Comparison of ENCODE assay signal across 8 cellular contexts in the genomic region with DNA sequence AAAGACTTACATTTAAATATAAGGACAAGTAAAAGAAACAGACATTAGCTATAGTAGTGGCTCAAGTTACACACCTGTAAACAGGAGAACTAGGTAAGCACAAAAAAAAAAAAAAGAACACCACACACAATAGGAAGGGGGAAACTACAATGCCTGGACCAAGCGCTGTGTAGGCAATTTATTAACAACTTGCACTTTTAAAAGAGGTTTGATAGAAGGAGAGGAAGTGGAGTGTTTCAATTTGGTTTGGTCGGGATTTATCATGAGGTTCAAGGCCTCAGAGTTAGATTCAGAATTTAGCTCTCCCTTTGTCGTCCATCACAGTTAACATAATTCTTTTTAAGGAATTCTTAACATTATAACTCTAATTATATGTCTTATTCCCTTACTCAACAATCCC. TPM values are rescaled to one million over a fixed set of nuclear protein-coding genes. Genes with fewer than 3 reads are reported as not detected.
A peak's percentile ranks its signal among the peaks of the same experiment; 100 is the strongest.
DNase-seq lines count a peak whose midpoint lies in the region; ATAC-seq and TF ChIP-seq lines count a peak whose summit lies in the region.

No MANE protein-coding gene starts in this region.

- CTCF ChIA-PET in CD4-positive, alpha-beta memory T cell (lab: Charles Lee; ENCODE audit: partially characterized antibody), result interaction anchor here (1.1 to 4.2 kb wide), 4 partner anchors 25 to 154 kb away, joined by 3 to 27 read pairs (median 10); partner anchors contain the start of genes BYSL, MED20 and TAF8

- H3K4me2 ChIP-seq in Karpas-422 (ENCODE audit: low read depth, low read length, poor library complexity, severe bottlenecking) (peak overlapping the region; percentile 74), neural cell (ENCODE audit: low read length) (peak overlapping the region; percentile 97)

- peaks cover 23% of the 10 kb centered on the region for H3K4me1 ChIP-seq in CD4-positive, alpha-beta memory T cell (ENCODE audit: insufficient read depth, low read length)
- peaks cover 40% of the 10 kb centered on the region for H3K4me1 ChIP-seq in Karpas-422 (ENCODE audit: low read length)

- no peak for TF ChIP-seq CTCF in chondrocyte (IDR thresholded peaks at IDR 0.05)
- TF ChIP-seq CTCF in neural cell (IDR thresholded peaks at IDR 0.05; ENCODE audit: poor library complexity, severe bottlenecking), result no peak

- H3K4me3 Mint-ChIP-seq in CD4-positive, alpha-beta memory T cell, result peak overlapping the region in 4 of 8 donors; percentile 35 to 98 (median 82)
- no peak overlapping the region for H3K4me3 Mint-ChIP-seq in chondrocyte (ENCODE audit: unreplicated experiment)

- TF ChIP-seq EP300 in neural cell (conservative IDR thresholded peaks at IDR 0.05; ENCODE audit: poor library complexity, severe bottlenecking), result no peak

- H3K27me3 Mint-ChIP-seq in CD4-positive, alpha-beta memory T cell, result no peaks in the 10 kb centered on the region
- H3K27me3 Mint-ChIP-seq in chondrocyte (ENCODE audit: low read depth), result no peaks in the 10 kb centered on the region

- H2AFZ ChIP-seq in Karpas-422 (ENCODE audit: low read length), result peak overlapping the region; percentile 4; the same call in 1 of the 2 replicates
- no peak overlapping the region for H2AFZ ChIP-seq in neural cell (ENCODE audit: low read depth, low read length)

- H3K9ac ChIP-seq in Karpas-422 (ENCODE audit: low read length) (peak overlapping the region; percentile 75), neural cell (ENCODE audit: low read length) (peak overlapping the region; percentile 86)

- POLR2A ChIA-PET in CD4-positive, alpha-beta memory T cell (lab: Charles Lee; ENCODE audit: partially characterized antibody), result interaction anchor here (1.1 to 3.5 kb wide), 7 partner anchors 10 to 153 kb away, joined by 3 to 24 read pairs (median 8); partner anchors contain the start of genes BYSL, MED20, TAF8 and TOMM6

- H3K79me2 ChIP-seq in Karpas-422 (ENCODE audit: low read length), result peaks cover 37% of the 10 kb centered on the region
- H3K79me2 ChIP-seq in neural cell (replicated peaks; ENCODE audit: insufficient read depth, low read length), result peaks cover 20% of the 10 kb centered on the region

- H3K27ac Mint-ChIP-seq in CD4-positive, alpha-beta memory T cell, result peak overlapping the region in 5 of 7 donors; percentile 79 to 94 (median 92)
- peak overlapping the region; percentile 92 for H3K27ac Mint-ChIP-seq in chondrocyte (ENCODE audit: unreplicated experiment)

- H3K9me3 Mint-ChIP-seq in CD4-positive, alpha-beta memory T cell, result no peaks in the 10 kb centered on the region
- no peaks in the 10 kb centered on the region for H3K9me3 Mint-ChIP-seq in chondrocyte (ENCODE audit: low read depth)

- no peaks in the 10 kb centered on the region for H3K36me3 ChIP-seq in CD4-positive, alpha-beta memory T cell (ENCODE audit: insufficient read depth, low read length)
- H3K36me3 ChIP-seq in Karpas-422 (ENCODE audit: insufficient read depth, low read length) (peaks cover 4% of the 10 kb centered on the region; the same call in 1 of the 2 replicates), neural cell (ENCODE audit: insufficient read depth, low read length) (no peaks in the 10 kb centered on the region)

- no peaks in the 10 kb centered on the region for H3K27me3 ChIP-seq in CD4-positive, alpha-beta memory T cell (ENCODE audit: insufficient read depth, low read length)
- H3K27me3 ChIP-seq in Karpas-422 (ENCODE audit: low read length) (no peaks in the 10 kb centered on the region), neural cell (ENCODE audit: insufficient read depth, low read depth, low read length) (no peaks in the 10 kb centered on the region)

- peaks cover 9 to 12% (median 10%) of the 10 kb centered on the region in 4 donors for H3K4me1 Mint-ChIP-seq in CD4-positive, alpha-beta memory T cell
- H3K4me1 Mint-ChIP-seq in chondrocyte (ENCODE audit: low read depth), result peaks cover 8% of the 10 kb centered on the region

- H3K27ac ChIP-seq in CD4-positive, alpha-beta memory T cell (ENCODE audit: low read depth, low read length), result peak overlapping the region; percentile 77
- H3K27ac ChIP-seq in Karpas-422 (ENCODE audit: low read length), result peak overlapping the region; percentile 70
- peak overlapping the region; percentile 94 for H3K27ac ChIP-seq in neural cell (ENCODE audit: low read length)

- no peak overlapping the region for H3K4me3 ChIP-seq in CD4-positive, alpha-beta memory T cell (ENCODE audit: low read length in 2 of 2)
- H3K4me3 ChIP-seq in Karpas-422 (ENCODE audit: low read length), result peak overlapping the region; percentile 72
- peak overlapping the region; percentile 81 for H3K4me3 ChIP-seq in neural cell (ENCODE audit: low read length)

- intact Hi-C loops in CD4-positive, alpha-beta memory T cell (cut with micrococcal nuclease), result no loop called here
- intact Hi-C loops in left colon (cut with DNase I, micrococcal nuclease), result no loop called here

- no peaks in the 10 kb centered on the region for H3K9me3 ChIP-seq in CD4-positive, alpha-beta memory T cell (ENCODE audit: control insufficient read depth in 1 of 2, low read length in 2 of 2)
- H3K9me3 ChIP-seq in Karpas-422 (ENCODE audit: low read length) (no peaks in the 10 kb centered on the region), neural cell (ENCODE audit: low read length) (no peaks in the 10 kb centered on the region)

- no peaks in the 10 kb centered on the region for H4K20me1 ChIP-seq in Karpas-422 (ENCODE audit: insufficient read depth, low read depth, low read length)
- H4K20me1 ChIP-seq in neural cell (ENCODE audit: insufficient read depth), result no peaks in the 10 kb centered on the region

- peaks cover 6% of the 10 kb centered on the region for H3F3A ChIP-seq in neural cell (ENCODE audit: insufficient read depth, low read length, poor library complexity, severe bottlenecking)

- H3K9me2 ChIP-seq in Karpas-422 (replicated peaks; ENCODE audit: insufficient read depth, low read length) (no peaks in the 10 kb centered on the region), neural cell (ENCODE audit: insufficient read depth, low read length) (no peaks in the 10 kb centered on the region)

- ATAC-seq in HG03175 (IDR thresholded peaks at IDR 0.05; ENCODE audit: unreplicated experiment), result no peak
- ATAC-seq in left colon, result no peak
- no peak for ATAC-seq in HG03280 (IDR thresholded peaks at IDR 0.05; ENCODE audit: unreplicated experiment)

- no peak for DNase-seq in CD4-positive, alpha-beta memory T cell
- DNase-seq in Karpas-422, result no peak
- DNase-seq in chondrocyte (ENCODE audit: low spot score), result no peak
- DNase-seq in NCI-H748 (lab: John Stamatoyannopoulos, UW; ENCODE audit: unreplicated experiment), result no peak
- DNase-seq in left colon, result no peak

- no peak for TF ChIP-seq RAD21 in neural cell (conservative IDR thresholded peaks at IDR 0.05)

- H3K36me3 Mint-ChIP-seq in CD4-positive, alpha-beta memory T cell, result peaks cover 0 to 6% of the 10 kb centered on the region in 2 donors
- no peaks in the 10 kb centered on the region for H3K36me3 Mint-ChIP-seq in chondrocyte (ENCODE audit: low read depth)

TF ChIP-seq in neural cell, 6 proteins besides CTCF, POLR2A, EP300 and RAD21 (continues in another document):
- TF ChIP-seq TAF1 (IDR thresholded peaks at IDR 0.05; ENCODE audit: low read depth) (no peak), EZH2 (IDR thresholded peaks at IDR 0.05; ENCODE audit: borderline replicate concordance, insufficient read depth, low read length, poor library complexity, severe bottlenecking) (no peak), MXI1 (conservative IDR thresholded peaks at IDR 0.05; ENCODE audit: poor library complexity, severe bottlenecking) (no peak), SMC3 (conservative IDR thresholded peaks at IDR 0.05; ENCODE audit: poor library complexity) (no peak)

RNA-seq across cellular contexts. Expression of gene USP49, which starts 1.1 kb away (rescaled TPM):
- total RNA-seq in CD4-positive, alpha-beta memory T cell, result 1 to 10 TPM; 1.8 to 2.4 TPM
- under 1 TPM; 0.18 to 0.37 TPM for polyA plus RNA-seq in CD4-positive, alpha-beta memory T cell
- total RNA-seq in Karpas-422 (2014; rRNA removed; shearing (Covaris generic); ENCODE audit: low replicate concordance), result 6.5 and 10.7 TPM in 2 replicates
- total RNA-seq in chondrocyte (3.4 to 5.2 TPM (median 3.5 TPM) in 3 replicates), left colon (1 to 10 TPM; 2.1 to 2.9 TPM)
- polyA plus RNA-seq in neural cell, result 23.5 and 24.2 TPM in 2 replicates
- polyA minus RNA-seq in neural cell, result 39.7 and 48.5 TPM in 2 replicates

RNA-seq across cellular contexts. Expression of gene MED20, which starts 24.7 kb away (rescaled TPM):
- 10 to 100 TPM; 10.0 to 11.5 TPM for total RNA-seq in CD4-positive, alpha-beta memory T cell
- polyA plus RNA-seq in CD4-positive, alpha-beta memory T cell, result 1 to 10 TPM; 3.5 to 6.3 TPM
- total RNA-seq in Karpas-422 (2014; rRNA removed; shearing (Covaris generic); ENCODE audit: low replicate concordance), result 24.1 and 31.5 TPM in 2 replicates
- total RNA-seq in chondrocyte (19.9 to 23.4 TPM (median 21.7 TPM) in 3 replicates), left colon (10 to 100 TPM; 18.5 to 18.8 TPM)
- polyA plus RNA-seq in neural cell, result 18.9 and 21.2 TPM in 2 replicates
- 23.8 and 26.5 TPM in 2 replicates for polyA minus RNA-seq in neural cell

RNA-seq across cellular contexts. Expression of gene BYSL, which starts 25.0 kb away (rescaled TPM):
- total RNA-seq in CD4-positive, alpha-beta memory T cell, result 1 to 10 TPM; 7.1 to 9.2 TPM
- 1 to 10 TPM; 3.1 to 5.2 TPM for polyA plus RNA-seq in CD4-positive, alpha-beta memory T cell
- 17.9 and 32.8 TPM in 2 replicates for total RNA-seq in Karpas-422 (2014; rRNA removed; shearing (Covaris generic); ENCODE audit: low replicate concordance)
- total RNA-seq in chondrocyte (17.4 to 20.7 TPM (median 19.7 TPM) in 3 replicates), left colon (10 to 100 TPM in 1 of 2 donors, 1 to 10 TPM in 1; 8.8 to 10.3 TPM)
- 19.6 and 19.8 TPM in 2 replicates for polyA plus RNA-seq in neural cell
- polyA minus RNA-seq in neural cell, result 14.8 and 21.7 TPM in 2 replicates

RNA-seq across cellular contexts. Expression of gene CCND3, which starts 45.3 kb away (rescaled TPM):
- total RNA-seq in CD4-positive, alpha-beta memory T cell, result 100 to 1,000 TPM; 223 to 242 TPM
- polyA plus RNA-seq in CD4-positive, alpha-beta memory T cell, result 100 to 1,000 TPM; 532 to 555 TPM
- total RNA-seq in Karpas-422 (2014; rRNA removed; shearing (Covaris generic); ENCODE audit: low replicate concordance), result 63.5 and 74.8 TPM in 2 replicates
- total RNA-seq in chondrocyte, result 47.4 to 56.3 TPM (median 52.9 TPM) in 3 replicates
- 15.7 and 17.9 TPM in 2 replicates for polyA plus RNA-seq in neural cell
- 14.7 and 14.9 TPM in 2 replicates for polyA minus RNA-seq in neural cell
- total RNA-seq in left colon, result 10 to 100 TPM; 64.0 to 68.4 TPM

Comparison
In these comparisons a context has a peak if more than half of its experiments do, and no peak if none do; other contexts are left out.
1. H3K4me3 ChIP-seq: peak in Karpas-422 (single experiment) and neural cell (single experiment); none in CD4-positive, alpha-beta memory T cell (0 of 2).
2. Peak in every context shown above with its lines, with median percentiles within 50 percentile points of each other: H3K27ac ChIP-seq.